Comparison of ENCODE assay signal across 1 cellular context in the genomic region with DNA sequence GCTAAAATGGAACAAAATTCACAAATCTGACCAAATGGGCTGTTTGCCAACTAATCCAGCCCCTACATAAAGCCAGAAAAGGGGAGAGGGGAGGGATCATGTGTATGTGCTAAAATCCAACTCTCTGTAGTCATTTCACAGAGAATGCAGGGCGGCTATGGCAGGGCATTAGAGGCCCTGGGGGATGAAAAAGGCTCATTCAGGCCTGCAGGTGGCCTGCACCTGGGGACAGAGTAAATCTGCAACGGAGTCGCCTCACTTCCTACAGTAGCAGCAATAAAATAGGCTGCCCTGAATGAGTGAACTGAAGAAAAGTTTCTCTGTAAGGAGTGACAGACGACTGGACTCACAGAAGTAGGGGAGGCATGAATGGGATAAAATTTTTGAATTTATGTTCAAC.
TF ChIP-seq lines count a peak whose summit lies in the region.

No MANE protein-coding gene starts in this region.

TF ChIP-seq in WTC11, 78 proteins besides CTCF, POLR2A, EP300 and RAD21:
- TF ChIP-seq, protein P1, sequence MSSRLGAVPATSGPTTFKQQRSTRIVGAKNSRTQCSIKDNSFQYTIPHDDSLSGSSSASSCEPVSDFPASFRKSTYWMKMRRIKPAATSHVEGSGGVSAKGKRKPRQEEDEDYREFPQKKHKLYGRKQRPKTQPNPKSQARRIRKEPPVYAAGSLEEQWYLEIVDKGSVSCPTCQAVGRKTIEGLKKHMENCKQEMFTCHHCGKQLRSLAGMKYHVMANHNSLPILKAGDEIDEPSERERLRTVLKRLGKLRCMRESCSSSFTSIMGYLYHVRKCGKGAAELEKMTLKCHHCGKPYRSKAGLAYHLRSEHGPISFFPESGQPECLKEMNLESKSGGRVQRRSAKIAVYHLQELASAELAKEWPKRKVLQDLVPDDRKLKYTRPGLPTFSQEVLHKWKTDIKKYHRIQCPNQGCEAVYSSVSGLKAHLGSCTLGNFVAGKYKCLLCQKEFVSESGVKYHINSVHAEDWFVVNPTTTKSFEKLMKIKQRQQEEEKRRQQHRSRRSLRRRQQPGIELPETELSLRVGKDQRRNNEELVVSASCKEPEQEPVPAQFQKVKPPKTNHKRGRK (CRISPR knock-in tag; IDR thresholded peaks at IDR 0.05; ENCODE audit: borderline replicate concordance) = no peak
- TF ChIP-seq, protein P2, sequence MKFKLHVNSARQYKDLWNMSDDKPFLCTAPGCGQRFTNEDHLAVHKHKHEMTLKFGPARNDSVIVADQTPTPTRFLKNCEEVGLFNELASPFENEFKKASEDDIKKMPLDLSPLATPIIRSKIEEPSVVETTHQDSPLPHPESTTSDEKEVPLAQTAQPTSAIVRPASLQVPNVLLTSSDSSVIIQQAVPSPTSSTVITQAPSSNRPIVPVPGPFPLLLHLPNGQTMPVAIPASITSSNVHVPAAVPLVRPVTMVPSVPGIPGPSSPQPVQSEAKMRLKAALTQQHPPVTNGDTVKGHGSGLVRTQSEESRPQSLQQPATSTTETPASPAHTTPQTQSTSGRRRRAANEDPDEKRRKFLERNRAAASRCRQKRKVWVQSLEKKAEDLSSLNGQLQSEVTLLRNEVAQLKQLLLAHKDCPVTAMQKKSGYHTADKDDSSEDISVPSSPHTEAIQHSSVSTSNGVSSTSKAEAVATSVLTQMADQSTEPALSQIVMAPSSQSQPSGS (CRISPR knock-in tag; IDR thresholded peaks at IDR 0.05; ENCODE audit: borderline replicate concordance, low read depth) = no peak
- TF ChIP-seq, protein P3, sequence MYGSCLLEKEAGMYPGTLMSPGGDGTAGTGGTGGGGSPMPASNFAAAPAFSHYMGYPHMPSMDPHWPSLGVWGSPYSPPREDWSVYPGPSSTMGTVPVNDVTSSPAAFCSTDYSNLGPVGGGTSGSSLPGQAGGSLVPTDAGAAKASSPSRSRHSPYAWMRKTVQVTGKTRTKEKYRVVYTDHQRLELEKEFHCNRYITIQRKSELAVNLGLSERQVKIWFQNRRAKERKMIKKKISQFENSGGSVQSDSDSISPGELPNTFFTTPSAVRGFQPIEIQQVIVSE (CRISPR knock-in tag; IDR thresholded peaks at IDR 0.05; ENCODE audit: borderline replicate concordance) = no peak
- TF ChIP-seq TEAD4 (CRISPR knock-in tag; IDR thresholded peaks at IDR 0.05) = no peak
